Comparison of ENCODE assay signal across 6 cellular contexts in genomic region chr1:26112407-26112775, GRCh38. TPM values are rescaled to one million over a fixed set of nuclear protein-coding genes. Genes with fewer than 3 reads are reported as not detected.
DNase-seq lines count a peak whose midpoint lies in the region; ATAC-seq and FAIRE-seq lines count a peak whose summit lies in the region.

No MANE protein-coding gene starts in this region.

- peaks cover 0 to 13% of the 10 kb centered on the region in 2 donors for H3K36me3 Mint-ChIP-seq in activated naive CD4-positive, alpha-beta T cell treated with anti-CD3 and anti-CD28 coated beads, Interleukin-2, amount 50 U/mL, for 72 hours

- no peaks in the 10 kb centered on the region for H3K27me3 ChIP-seq in mononuclear cell (ENCODE audit: insufficient read depth, low read length)

- FAIRE-seq in RCC 7860 (lab: Jason Lieb, UNC) = no peak

- peaks cover 23% of the 10 kb centered on the region for H3K4me1 ChIP-seq in mononuclear cell (ENCODE audit: insufficient read depth, low read length)

- peak overlapping the region; percentile 83 to 93 for H3K27ac Mint-ChIP-seq in activated naive CD4-positive, alpha-beta T cell treated with anti-CD3 and anti-CD28 coated beads, Interleukin-2, amount 50 U/mL, for 72 hours

- H3K9me3 Mint-ChIP-seq in activated naive CD4-positive, alpha-beta T cell treated with anti-CD3 and anti-CD28 coated beads, Interleukin-2, amount 50 U/mL, for 72 hours = no peaks in the 10 kb centered on the region

- H3K9me3 ChIP-seq in mononuclear cell (ENCODE audit: low read depth, low read length) = no peaks in the 10 kb centered on the region

- ATAC-seq in HG03097 (IDR thresholded peaks at IDR 0.05; ENCODE audit: low FRiP score, unreplicated experiment) = peak; percentile 0
- peak in 1 of 2 donors; percentile 26 for ATAC-seq in activated naive CD4-positive, alpha-beta T cell treated with anti-CD3 and anti-CD28 coated beads, Interleukin-2, amount 50 U/mL, for 72 hours
- no peak for ATAC-seq in HG03469 (IDR thresholded peaks at IDR 0.05; ENCODE audit: unreplicated experiment)

- DNase-seq in COR-L47 (lab: John Stamatoyannopoulos, UW) (peak; percentile 42), RCC 7860 (ENCODE audit: low spot score) (no peak)
- peak in 1 of 2 donors; percentile 20 for DNase-seq in activated naive CD4-positive, alpha-beta T cell treated with anti-CD3 and anti-CD28 coated beads, Interleukin-2, amount 50 U/mL, for 72 hours (ENCODE audit: low spot score in 2 of 2)

- peak overlapping the region; percentile 97 for H3K4me3 ChIP-seq in mononuclear cell (ENCODE audit: low read length)

RNA-seq across cellular contexts. Expression of gene PDIK1L, which starts 0.8 kb away (rescaled TPM):
- 10 to 100 TPM; 12.9 to 22.6 TPM for total RNA-seq in activated naive CD4-positive, alpha-beta T cell treated with anti-CD3 and anti-CD28 coated beads, Interleukin-2, amount 50 U/mL, for 72 hours
- 19.3 TPM for total RNA-seq in mononuclear cell

RNA-seq across cellular contexts. Expression of gene TRIM63, which starts 45.0 kb away (rescaled TPM):
- under 1 TPM in 1 of 2 donors, not detected in 1; 0.31 TPM for total RNA-seq in activated naive CD4-positive, alpha-beta T cell treated with anti-CD3 and anti-CD28 coated beads, Interleukin-2, amount 50 U/mL, for 72 hours
- not detected for total RNA-seq in mononuclear cell

RNA-seq across cellular contexts. Expression of gene FAM110D, which starts 46.5 kb away (rescaled TPM):
- not detected for total RNA-seq in activated naive CD4-positive, alpha-beta T cell treated with anti-CD3 and anti-CD28 coated beads, Interleukin-2, amount 50 U/mL, for 72 hours
- total RNA-seq in mononuclear cell = not detected

RNA-seq across cellular contexts. Expression of gene C1orf232, which starts 56.4 kb away (rescaled TPM):
- total RNA-seq in activated naive CD4-positive, alpha-beta T cell treated with anti-CD3 and anti-CD28 coated beads, Interleukin-2, amount 50 U/mL, for 72 hours = not detected
- not detected for total RNA-seq in mononuclear cell

RNA-seq across cellular contexts. Expression of gene ZNF593, which starts 57.3 kb away (rescaled TPM):
- total RNA-seq in activated naive CD4-positive, alpha-beta T cell treated with anti-CD3 and anti-CD28 coated beads, Interleukin-2, amount 50 U/mL, for 72 hours = 10 to 100 TPM; 23.0 to 34.4 TPM
- 5.4 TPM for total RNA-seq in mononuclear cell
